In genomic region chr10:90849956-90850749, GRCh38 we compare ENCODE assay signal across 1 cellular context.
TF ChIP-seq lines count a peak whose summit lies in the region.

No MANE protein-coding gene starts in this region.

TF ChIP-seq in endothelial cell of umbilical vein, 7 proteins besides CTCF, POLR2A, EP300 and RAD21:
- no peak for TF ChIP-seq POLR2AphosphoS5 (IDR thresholded peaks at IDR 0.05; ENCODE audit: insufficient read depth, low read depth, low read length)
- TF ChIP-seq FOS (IDR thresholded peaks at IDR 0.05; ENCODE audit: borderline replicate concordance, insufficient read depth, low read length) = peak; percentile 48
